Comparison of ENCODE assay signal across 15 cellular contexts in genomic region chr10:114970515-114970914, GRCh38. TPM values are rescaled to one million over a fixed set of nuclear protein-coding genes. Genes with fewer than 3 reads are reported as not detected.
DNase-seq lines count a peak whose midpoint lies in the region; ATAC-seq, FAIRE-seq and TF ChIP-seq lines count a peak whose summit lies in the region.
"Had no signal": no experiment of that assay in that cellular context is flagged by ENCODE, and none has a peak within 500 bp of the region (broad histone marks: within the 10 kb centered on the region; RNA-seq: fewer than 3 reads in every experiment).

No MANE protein-coding gene starts in this region.

- TF ChIP-seq CTCF in chondrocyte (IDR thresholded peaks at IDR 0.05) = no peak

- H3K4me1 Mint-ChIP-seq in chondrocyte (ENCODE audit: low read depth) = peaks cover 28% of the 10 kb centered on the region
- H3K4me1 Mint-ChIP-seq in stimulated activated memory B cell treated with anti-CD40 and anti-IgM and Interleukin-4, amounts not matched to agents 10 μg/mL and 1 μg/mL and 100 μg/mL, for 72 hours = peaks cover 6% of the 10 kb centered on the region

- no peaks in the 10 kb centered on the region for H3K27me3 Mint-ChIP-seq in chondrocyte (ENCODE audit: low read depth)
- H3K27me3 Mint-ChIP-seq in stimulated activated memory B cell treated with anti-CD40 and anti-IgM and Interleukin-4, amounts not matched to agents 10 μg/mL and 1 μg/mL and 100 μg/mL, for 72 hours = no peaks in the 10 kb centered on the region
- H3K27me3 Mint-ChIP-seq: CD4-positive, alpha-beta memory T cell; naive B cell had no signal

- H3K27ac Mint-ChIP-seq in chondrocyte (ENCODE audit: unreplicated experiment) = peak overlapping the region; percentile 49
- no peak overlapping the region for H3K27ac Mint-ChIP-seq in stimulated activated memory B cell treated with anti-CD40 and anti-IgM and Interleukin-4, amounts not matched to agents 10 μg/mL and 1 μg/mL and 100 μg/mL, for 72 hours
- H3K27ac Mint-ChIP-seq: naive B cell had no signal

- DNase-seq in GM19239 (ENCODE audit: insufficient read length, low spot score) (no peak), NCI-H524 treated with DMSO at 0.1 percent for 48 hours (lab: John Stamatoyannopoulos, UW) (peak; percentile 2), chondrocyte (ENCODE audit: low spot score) (no peak), myocyte (ENCODE audit: low read depth) (peak; percentile 21), NCI-H748 treated with DMSO at 0.1 percent for 48 hours (lab: John Stamatoyannopoulos, UW) (no peak), HTR-8/SVneo (ENCODE audit: insufficient read length, low spot score) (no peak)
- DNase-seq: brain microvascular endothelial cell; CD4-positive, alpha-beta memory T cell; MG63; naive B cell; NCI-H226; SHP77 treated with DMSO at 0.1 percent for 48 hours; tibial artery had no signal

- FAIRE-seq in GM19239 (lab: Jason Lieb, UNC) = peak; percentile 51
- FAIRE-seq in HTR-8/SVneo (lab: Jason Lieb, UNC) = no peak

- no peak overlapping the region for H3K4me3 Mint-ChIP-seq in chondrocyte (ENCODE audit: unreplicated experiment)
- no peak overlapping the region for H3K4me3 Mint-ChIP-seq in stimulated activated memory B cell treated with anti-CD40 and anti-IgM and Interleukin-4, amounts not matched to agents 10 μg/mL and 1 μg/mL and 100 μg/mL, for 72 hours
- H3K4me3 Mint-ChIP-seq: CD4-positive, alpha-beta memory T cell; naive B cell had no signal

- H3K36me3 Mint-ChIP-seq in chondrocyte (ENCODE audit: low read depth) = peaks cover 4% of the 10 kb centered on the region
- H3K36me3 Mint-ChIP-seq in stimulated activated memory B cell treated with anti-CD40 and anti-IgM and Interleukin-4, amounts not matched to agents 10 μg/mL and 1 μg/mL and 100 μg/mL, for 72 hours = peaks cover 39% of the 10 kb centered on the region

- H3K9me3 Mint-ChIP-seq in chondrocyte (ENCODE audit: low read depth) = no peaks in the 10 kb centered on the region
- H3K9me3 Mint-ChIP-seq in stimulated activated memory B cell treated with anti-CD40 and anti-IgM and Interleukin-4, amounts not matched to agents 10 μg/mL and 1 μg/mL and 100 μg/mL, for 72 hours = no peaks in the 10 kb centered on the region
- H3K9me3 Mint-ChIP-seq: CD4-positive, alpha-beta memory T cell; naive B cell had no signal

- no peak for ATAC-seq in stimulated activated memory B cell treated with anti-CD40 and anti-IgM and Interleukin-4, amounts not matched to agents 10 μg/mL and 1 μg/mL and 100 μg/mL, for 72 hours
- no peak for ATAC-seq in HG03025 (IDR thresholded peaks at IDR 0.05; ENCODE audit: low FRiP score, unreplicated experiment)

RNA-seq across cellular contexts. Expression of gene TRUB1, which starts 32.5 kb away (rescaled TPM):
- total RNA-seq in chondrocyte = 18.7 to 23.7 TPM (median 20.2 TPM) in 3 replicates
- 45.3 and 47.0 TPM in 2 replicates for total RNA-seq in myocyte
- polyA plus RNA-seq in myocyte (2012) = 13.5 TPM

Comparison
In these comparisons a context has a peak if more than half of its experiments do, and no peak if none do; other contexts are left out.
1. DNase-seq: peak in NCI-H524 treated with DMSO at 0.1 percent for 48 hours (single experiment) and myocyte (single experiment); none in GM19239 (single experiment), chondrocyte (single experiment), NCI-H748 treated with DMSO at 0.1 percent for 48 hours (single experiment) and HTR-8/SVneo (single experiment).